ENCODE assay signal across 8 cellular contexts in genomic region chr12:7959278-7960063, GRCh38. TPM values are rescaled to one million over a fixed set of nuclear protein-coding genes. Genes with fewer than 3 reads are reported as not detected.
DNase-seq lines count a peak whose midpoint lies in the region; ATAC-seq and TF ChIP-seq lines count a peak whose summit lies in the region.

No MANE protein-coding gene starts in this region.

- POLR2A ChIA-PET in HEK293T (lab: Yijun Ruan, JAX): interaction anchor here (1.6 to 2.8 kb wide), 3 partner anchors 11 to 24 kb away, joined by 3 to 43 read pairs (median 19); partner anchors contain the start of gene SLC2A3

- peaks cover 59% of the 10 kb centered on the region for H3K4me1 Mint-ChIP-seq in brain

- TF ChIP-seq CTCF in brain (conservative IDR thresholded peaks at IDR 0.05): no peak

- H3K27me3 Mint-ChIP-seq in brain: peaks cover 10% of the 10 kb centered on the region

- DNase-seq in Daoy (ENCODE audit: low read depth) (peak; percentile 56), HEK293T (ENCODE audit: extremely low spot score) (peak; percentile 8), SK-MEL-5 (ENCODE audit: low read depth, low spot score) (peak; percentile 53), myocyte (ENCODE audit: low read depth) (peak; percentile 8), DMS114 treated with DMSO at 0.1 percent for 48 hours (lab: John Stamatoyannopoulos, UW; ENCODE audit: unreplicated experiment) (no peak), HPDE6-E6E7 (ENCODE audit: extremely low spot score) (no peak)

- CTCF ChIA-PET in HEK293T (lab: Yijun Ruan, JAX): interaction anchor here (0.6 to 2.1 kb wide), 4 partner anchors 22 to 34 kb away, joined by 4 to 21 read pairs (median 6); partner anchors contain the start of gene SLC2A3

- peak overlapping the region; percentile 95 to 98 (median 96) for H3K27ac Mint-ChIP-seq in brain

- peaks cover 0 to 3% (median 2%) of the 10 kb centered on the region in 5 experiments for H3K9me3 Mint-ChIP-seq in brain

- H3K4me3 Mint-ChIP-seq in brain: peak overlapping the region; percentile 87 to 93 (median 92)

- in situ Hi-C loops in SK-MEL-5 (cut with HindIII; ENCODE audit: low pct_unique_long_range_greater_than_20kb, low sequenced_read_pairs): no loop called here

- no peak for ATAC-seq in GM18511 (IDR thresholded peaks at IDR 0.05; ENCODE audit: unreplicated experiment)

- peaks cover 6% of the 10 kb centered on the region for H3K36me3 Mint-ChIP-seq in brain

TF ChIP-seq in HEK293T, 16 proteins besides CTCF, POLR2A, EP300 and RAD21:
- no peak for TF ChIP-seq FOXK2 (IDR thresholded peaks at IDR 0.05)
- TF ChIP-seq PKNOX1 (IDR thresholded peaks at IDR 0.05): no peak
- TF ChIP-seq CTBP1 (IDR thresholded peaks at IDR 0.05; ENCODE audit: borderline replicate concordance): no peak
- TF ChIP-seq ELF4 (IDR thresholded peaks at IDR 0.05): no peak
- TF ChIP-seq ZNF384 (IDR thresholded peaks at IDR 0.05): no peak
- TF ChIP-seq FOXA1 (IDR thresholded peaks at IDR 0.05): no peak
- TF ChIP-seq BHLHE40 (IDR thresholded peaks at IDR 0.05; ENCODE audit: borderline replicate concordance): no peak
- no peak for TF ChIP-seq ARNT (IDR thresholded peaks at IDR 0.05)
- no peak for TF ChIP-seq L3MBTL2 (conservative IDR thresholded peaks at IDR 0.05)
- no peak for TF ChIP-seq FOXM1 (IDR thresholded peaks at IDR 0.05; ENCODE audit: borderline replicate concordance)
- TF ChIP-seq HDGF (IDR thresholded peaks at IDR 0.05; ENCODE audit: borderline replicate concordance): no peak
- no peak for TF ChIP-seq LEF1 (IDR thresholded peaks at IDR 0.05; ENCODE audit: borderline replicate concordance)
- no peak for TF ChIP-seq TARDBP (IDR thresholded peaks at IDR 0.05)
- TF ChIP-seq NFRKB (IDR thresholded peaks at IDR 0.05): no peak
- no peak for TF ChIP-seq SP1 (IDR thresholded peaks at IDR 0.05)
- no peak for TF ChIP-seq SUZ12 (IDR thresholded peaks at IDR 0.05)

RNA-seq across cellular contexts. Expression of gene SLC2A3, which starts 23.5 kb away (rescaled TPM):
- total RNA-seq in Daoy (2014; rRNA removed; shearing (Covaris generic)): 7.6 and 9.0 TPM in 2 replicates
- total RNA-seq in SK-MEL-5 (2014; rRNA removed; shearing (Covaris generic)): 73.6 and 86.9 TPM in 2 replicates
- 58.8 and 67.0 TPM in 2 replicates for polyA plus RNA-seq in SK-MEL-5 (2015; cell fraction: cytosol; rRNA removed)
- polyA plus RNA-seq in SK-MEL-5 (2015; cell fraction: nucleus; rRNA removed): 76.1 and 128 TPM in 2 replicates
- 19.7 TPM for polyA plus RNA-seq in brain (ENCODE audit: insufficient read depth, low read depth, low replicate concordance)
- 31.4 and 32.9 TPM in 2 replicates for total RNA-seq in myocyte
- polyA plus RNA-seq in myocyte (2012): 36.6 TPM

Comparison
In these comparisons a context has a peak if more than half of its experiments do, and no peak if none do; other contexts are left out.
1. DNase-seq: peak in Daoy (single experiment), HEK293T (single experiment), SK-MEL-5 (single experiment) and myocyte (single experiment); none in DMS114 treated with DMSO at 0.1 percent for 48 hours (single experiment) and HPDE6-E6E7 (single experiment).